ENCODE assay signal across 18 cellular contexts in genomic region chr7:18241543-18242231, GRCh38.
DNase-seq lines count a peak whose midpoint lies in the region; ATAC-seq and TF ChIP-seq lines count a peak whose summit lies in the region.
"Had no signal": no experiment of that assay in that cellular context is flagged by ENCODE, and none has a peak within 500 bp of the region (broad histone marks: within the 10 kb centered on the region; RNA-seq: fewer than 3 reads in every experiment).

No MANE protein-coding gene starts in this region.

- CTCF ChIA-PET in SK-N-SH (lab: Yijun Ruan, JAX) = interaction anchor here (0.6 to 1.8 kb wide), 4 partner anchors 22 to 472 kb away, joined by 3 to 5 read pairs (median 3); no protein-coding TSS in a partner anchor

- no peak overlapping the region for H3K18ac ChIP-seq in mesendoderm (ENCODE audit: low read length)

- H2BK5ac ChIP-seq in mesendoderm (ENCODE audit: low read length) = no peak overlapping the region

- no peak overlapping the region for H2AK5ac ChIP-seq in mesendoderm (ENCODE audit: low read length)

- DNase-seq in SK-N-SH (no peak), LNCaP clone FGC (ENCODE audit: low read depth) (no peak), mesendoderm (peak; percentile 40), SK-N-DZ (ENCODE audit: low spot score) (no peak), right atrium auricular region (ENCODE audit: low spot score) (no peak)
- DNase-seq in naive thymus-derived CD8-positive, alpha-beta T cell = no peak
- DNase-seq: activated CD4-positive, alpha-beta T cell treated with anti-CD3 and anti-CD28 coated beads for 1 hour; activated T-cell treated with anti-CD3 and anti-CD28 coated beads, Interleukin-2, amount 50 U/mL, for 48 hours; anterior cingulate cortex; Caco-2; foreskin fibroblast; midbrain; stimulated activated CD4-positive, alpha-beta T cell treated with anti-CD3 and anti-CD28 coated beads, Interleukin-15, amount 100 ng/mL, for 24 hours; T-cell had no signal

- H3K9ac ChIP-seq in SK-N-SH = no peak overlapping the region
- H3K9ac ChIP-seq in mesendoderm (ENCODE audit: low read length) = no peak overlapping the region

- peak; percentile 30; the same call in 1 of the 3 replicates for ATAC-seq in SK-N-SH treated with all-trans-retinoic acid at 6 μM for 48 hours
- peak; percentile 81 for ATAC-seq in HG02852 (IDR thresholded peaks at IDR 0.05; ENCODE audit: unreplicated experiment)
- ATAC-seq in naive thymus-derived CD8-positive, alpha-beta T cell = no peak
- ATAC-seq: A549, T-cell had no signal

- H3K4me3 ChIP-seq in SK-N-SH (ENCODE audit: low read depth in 2 of 2, low read length in 1 of 2) (no peak overlapping the region), LNCaP clone FGC (ENCODE audit: low read depth, low read length) (no peak overlapping the region), mesendoderm (ENCODE audit: low read length) (no peak overlapping the region), right atrium auricular region (no peak overlapping the region)
- H3K4me3 ChIP-seq: A549 had no signal

- H3K27me3 ChIP-seq in SK-N-SH (ENCODE audit: insufficient read depth) = peaks cover 5% of the 10 kb centered on the region; the same call in 1 of the 2 replicates
- no peaks in the 10 kb centered on the region for H3K27me3 ChIP-seq in mesendoderm (ENCODE audit: insufficient read depth, low read length, poor library complexity)
- no peaks in the 10 kb centered on the region for H3K27me3 ChIP-seq in right atrium auricular region

- H2AFZ ChIP-seq in SK-N-SH (ENCODE audit: low read depth) = no peak overlapping the region

- H3K27ac ChIP-seq in SK-N-SH (ENCODE audit: low read depth in 2 of 2, low read length in 1 of 2) = no peak overlapping the region
- no peak overlapping the region for H3K27ac ChIP-seq in mesendoderm (ENCODE audit: low read depth, low read length)
- no peak overlapping the region for H3K27ac ChIP-seq in right atrium auricular region
- H3K27ac ChIP-seq: A549 had no signal

- no peak for TF ChIP-seq RAD21 in SK-N-SH (IDR thresholded peaks at IDR 0.05; ENCODE audit: low read length)

- H3K9me2 ChIP-seq in SK-N-SH = no peaks in the 10 kb centered on the region

- no peak overlapping the region for H3K23ac ChIP-seq in mesendoderm (ENCODE audit: low read length)

- no peak overlapping the region for H2BK15ac ChIP-seq in mesendoderm (replicated peaks; ENCODE audit: low read depth)

- TF ChIP-seq CTCF in SK-N-SH (IDR thresholded peaks at IDR 0.05) (no peak), LNCaP clone FGC (IDR thresholded peaks at IDR 0.05; ENCODE audit: control insufficient read depth, extremely low read depth, insufficient read depth) (0 out of 2 replicates have a peak, but pooled peaks have one; percentile 6), right atrium auricular region (IDR thresholded peaks at IDR 0.05) (no peak)

- H3K79me2 ChIP-seq in SK-N-SH (ENCODE audit: insufficient read depth) = no peaks in the 10 kb centered on the region
- no peaks in the 10 kb centered on the region for H3K79me2 ChIP-seq in mesendoderm (ENCODE audit: control insufficient read depth, insufficient read depth, low read length)

- H3K79me1 ChIP-seq in mesendoderm (ENCODE audit: low read length) = no peaks in the 10 kb centered on the region

- H3K9me3 ChIP-seq in SK-N-SH (no peaks in the 10 kb centered on the region), right atrium auricular region (no peaks in the 10 kb centered on the region)
- H3K9me3 ChIP-seq: Caco-2 had no signal

- no peak overlapping the region for H4K5ac ChIP-seq in mesendoderm (ENCODE audit: low read length)

- WGBS in SK-N-SH (ENCODE audit: low lambda C conversion rate) = 0% methylated on average over 3 of the region's 3 CpGs
- WGBS in mesendoderm (ENCODE audit: extremely low coverage, insufficient coverage, low lambda C conversion rate) = no CpG with 5 or more reads among the region's 3 CpGs

- no peaks in the 10 kb centered on the region for H3K36me3 ChIP-seq in SK-N-SH (replicated peaks in 1 of 2; ENCODE audit: control insufficient read depth in 1 of 2, insufficient read depth in 2 of 2, low read length in 1 of 2)
- no peaks in the 10 kb centered on the region for H3K36me3 ChIP-seq in mesendoderm (ENCODE audit: control insufficient read depth, insufficient read depth, low read length)
- H3K36me3 ChIP-seq in right atrium auricular region = no peaks in the 10 kb centered on the region

- H2BK120ac ChIP-seq in mesendoderm (ENCODE audit: low read depth, low read length) = no peak overlapping the region

- no peak overlapping the region for H3K4ac ChIP-seq in mesendoderm (ENCODE audit: low read depth, low read length)

- no peak overlapping the region for H3K4me3 Mint-ChIP-seq in naive thymus-derived CD8-positive, alpha-beta T cell
- H3K4me3 Mint-ChIP-seq: T-cell, type B pancreatic cell had no signal

- TF ChIP-seq EP300 in SK-N-SH (IDR thresholded peaks at IDR 0.05; ENCODE audit: borderline replicate concordance in 1 of 2, low read depth in 1 of 2, low read length in 1 of 2) = no peak

- H3K27me3 Mint-ChIP-seq in naive thymus-derived CD8-positive, alpha-beta T cell = peaks cover 0 to 12% (median 4%) of the 10 kb centered on the region in 5 donors

- POLR2A ChIA-PET in SK-N-SH (lab: Yijun Ruan, JAX) = no interaction called here
- POLR2A ChIA-PET in naive thymus-derived CD8-positive, alpha-beta T cell (lab: Charles Lee) = no interaction called here

- H4K8ac ChIP-seq in mesendoderm (ENCODE audit: low read depth, low read length) = no peak overlapping the region

- no peaks in the 10 kb centered on the region for H3F3A ChIP-seq in SK-N-SH (replicated peaks; ENCODE audit: insufficient read depth)

- H3K4me2 ChIP-seq in SK-N-SH (no peak overlapping the region), mesendoderm (ENCODE audit: low read length) (no peak overlapping the region)
- H3K4me2 ChIP-seq: A549 had no signal

- H3K4me1 ChIP-seq in SK-N-SH (ENCODE audit: control insufficient read depth in 1 of 2, insufficient read depth in 2 of 2, low read depth in 1 of 2, low read length in 1 of 2) (no peaks in the 10 kb centered on the region), mesendoderm (ENCODE audit: control insufficient read depth, low read depth, low read length) (no peaks in the 10 kb centered on the region), right atrium auricular region (no peaks in the 10 kb centered on the region)
- H3K4me1 ChIP-seq: A549, Caco-2 had no signal

- peaks cover 0 to 12% (median 4%) of the 10 kb centered on the region in 9 donors for H3K9me3 Mint-ChIP-seq in naive thymus-derived CD8-positive, alpha-beta T cell
- H3K9me3 Mint-ChIP-seq: type B pancreatic cell had no signal

- peaks cover 0 to 3% (median 3%) of the 10 kb centered on the region in 3 donors for H3K36me3 Mint-ChIP-seq in naive thymus-derived CD8-positive, alpha-beta T cell
- H3K36me3 Mint-ChIP-seq: T-cell, type B pancreatic cell had no signal

- no peaks in the 10 kb centered on the region for H4K20me1 ChIP-seq in SK-N-SH (ENCODE audit: insufficient read depth)

- H3K27ac Mint-ChIP-seq in naive thymus-derived CD8-positive, alpha-beta T cell = no peak overlapping the region
- H3K27ac Mint-ChIP-seq: T-cell, type B pancreatic cell had no signal

- no peak overlapping the region for H3K56ac ChIP-seq in mesendoderm (ENCODE audit: low read length)

- H3K4me1 Mint-ChIP-seq in naive thymus-derived CD8-positive, alpha-beta T cell = peaks cover 0 to 3% (median under 1%) of the 10 kb centered on the region in 4 donors
- H3K4me1 Mint-ChIP-seq: T-cell had no signal

TF ChIP-seq in SK-N-SH treated with all-trans-retinoic acid at 6 μM for 48 hours, 23 proteins besides CTCF, POLR2A, EP300 and RAD21 (continues in another document):
- no peak for TF ChIP-seq CSRNP3 (CRISPR knock-in tag; IDR thresholded peaks at IDR 0.05)

TF ChIP-seq in SK-N-SH, 30 proteins besides CTCF, POLR2A, EP300 and RAD21 (continues in another document):
- TF ChIP-seq TCF12 (IDR thresholded peaks at IDR 0.05) (no peak), SMC3 (IDR thresholded peaks at IDR 0.05; ENCODE audit: low read depth, low read length) (no peak), SIN3A (IDR thresholded peaks at IDR 0.05; ENCODE audit: borderline replicate concordance, low read depth, low read length) (no peak), JUND (IDR thresholded peaks at IDR 0.05) (no peak), RXRA (IDR thresholded peaks at IDR 0.05; ENCODE audit: borderline replicate concordance, low read depth) (no peak), TAF1 (IDR thresholded peaks at IDR 0.05; ENCODE audit: borderline replicate concordance, low read depth, low read length) (no peak), FOSL2 (IDR thresholded peaks at IDR 0.05; ENCODE audit: borderline replicate concordance, low read depth) (no peak), NFIC (IDR thresholded peaks at IDR 0.05; ENCODE audit: borderline replicate concordance) (no peak), USF2 (IDR thresholded peaks at IDR 0.05; ENCODE audit: borderline replicate concordance, low read depth, low read length) (no peak), ZBTB33 (IDR thresholded peaks at IDR 0.05; ENCODE audit: borderline replicate concordance, low read depth) (no peak), NRF1 (IDR thresholded peaks at IDR 0.05; ENCODE audit: low read depth, low read length) (no peak), FOXJ3 (CRISPR knock-in tag; IDR thresholded peaks at IDR 0.05) (no peak), YY1 (IDR thresholded peaks at IDR 0.05; ENCODE audit: low read depth) (no peak), POLR2AphosphoS5 (IDR thresholded peaks at IDR 0.05; ENCODE audit: low read depth, low read length) (no peak), TEAD4 (IDR thresholded peaks at IDR 0.05; ENCODE audit: borderline replicate concordance, insufficient read depth) (no peak)

Comparison
In these comparisons a context has a peak if more than half of its experiments do, and no peak if none do; other contexts are left out.
1. ATAC-seq: peak in SK-N-SH treated with all-trans-retinoic acid at 6 μM for 48 hours (single experiment) and HG02852 (single experiment); none in naive thymus-derived CD8-positive, alpha-beta T cell (0 of 2).